1 cellular context compared by ENCODE assay signal in genomic region chr1:37518949-37519348, GRCh38.
TF ChIP-seq lines count a peak whose summit lies in the region.

No MANE protein-coding gene starts in this region.

TF ChIP-seq in K562, 482 proteins besides CTCF, POLR2A, EP300 and RAD21:
- 0 out of 2 replicates have a peak, but pooled peaks have one; percentile 42 for TF ChIP-seq MTA3 (IDR thresholded peaks at IDR 0.05; ENCODE audit: borderline replicate concordance)
- peak; percentile 58 for TF ChIP-seq NFIC (IDR thresholded peaks at IDR 0.05)
- TF ChIP-seq SUPT5H (IDR thresholded peaks at IDR 0.05): 0 out of 2 replicates have a peak, but pooled peaks have one; percentile 44
- TF ChIP-seq TBP (optimal IDR thresholded peaks at IDR 0.05; ENCODE audit: low read depth, low read length): peak; percentile 41
- 0 out of 4 replicates have a peak, but pooled peaks of 1 of the 2 experiments have one; percentile 9 for TF ChIP-seq MNT (conservative IDR thresholded peaks at IDR 0.05)
